ENCODE assay signal across 9 cellular contexts in genomic region chr14:76761849-76762616, GRCh38. TPM values are rescaled to one million over a fixed set of nuclear protein-coding genes. Genes with fewer than 3 reads are reported as not detected.
A peak's percentile ranks its signal among the peaks of the same experiment; 100 is the strongest.
DNase-seq lines count a peak whose midpoint lies in the region; ATAC-seq and TF ChIP-seq lines count a peak whose summit lies in the region.
"Had no signal": no experiment of that assay in that cellular context is flagged by ENCODE, and none has a peak within 500 bp of the region (broad histone marks: within the 10 kb centered on the region; RNA-seq: fewer than 3 reads in every experiment).

No MANE protein-coding gene starts in this region.

- H3K27me3 Mint-ChIP-seq in T-cell (peaks cover 21 to 29% of the 10 kb centered on the region in 2 donors), osteocyte (ENCODE audit: unreplicated experiment) (peaks cover 3% of the 10 kb centered on the region)

- H3K36me3 Mint-ChIP-seq in T-cell (no peaks in the 10 kb centered on the region), osteocyte (ENCODE audit: unreplicated experiment) (peaks cover 3% of the 10 kb centered on the region)

- ATAC-seq in GM21717 (IDR thresholded peaks at IDR 0.05; ENCODE audit: unreplicated experiment): peak; percentile 44
- peak; percentile 68 to 73 (median 72) for ATAC-seq in T-cell (replicated peaks in 1 of 4)

- DNase-seq in T-cell (peak in 4 of 34 experiments; percentile 6 to 18 (median 12)), foreskin fibroblast (no peak), osteocyte (ENCODE audit: extremely low spot score, unreplicated experiment) (peak; percentile 81), T1000 (lab: John Stamatoyannopoulos, UW) (no peak), cortex of kidney (lab: John Stamatoyannopoulos, UW) (no peak), GM10248 (ENCODE audit: extremely low spot score) (no peak)

- peak overlapping the region; percentile 34 for H3K27ac ChIP-seq in C4-2B
- H3K27ac ChIP-seq: neutrophil had no signal

- TF ChIP-seq CTCF in C4-2B (conservative IDR thresholded peaks at IDR 0.05) (no peak), foreskin fibroblast (IDR thresholded peaks at IDR 0.05; ENCODE audit: low read depth, low read length) (no peak), osteocyte (IDR thresholded peaks at IDR 0.05) (no peak), GM10248 (IDR thresholded peaks at IDR 0.05; ENCODE audit: control extremely low read depth, extremely low read depth, low read depth, missing control alignments) (no peak)

- H3K4me1 Mint-ChIP-seq in T-cell (peaks cover 19 to 32% (median 28%) of the 10 kb centered on the region in 3 donors), osteocyte (ENCODE audit: unreplicated experiment) (peaks cover 23% of the 10 kb centered on the region)

- no peak overlapping the region for H3K27ac Mint-ChIP-seq in T-cell
- no peak overlapping the region for H3K27ac Mint-ChIP-seq in osteocyte (ENCODE audit: unreplicated experiment)

- peak overlapping the region; percentile 70 to 76 for H3K4me3 ChIP-seq in foreskin fibroblast (ENCODE audit: low read depth in 1 of 2, low read length in 2 of 2)

- CTCF ChIA-PET in T-cell (lab: Charles Lee): no interaction called here
- CTCF ChIA-PET in GM10248 (lab: Yijun Ruan, JAX): interaction anchor here (1.3 kb wide), 1 partner anchor 52 kb away, joined by 4 read pairs; no protein-coding TSS in a partner anchor

- H3K9me3 Mint-ChIP-seq in T-cell (no peaks in the 10 kb centered on the region), osteocyte (ENCODE audit: unreplicated experiment) (no peaks in the 10 kb centered on the region)

- POLR2A ChIA-PET in T-cell (lab: Charles Lee) (interaction anchor here in 1 of 2 donors (0.6 kb wide), 1 partner anchor 338 kb away, joined by 3 read pairs; no protein-coding TSS in a partner anchor), GM10248 (lab: Yijun Ruan, JAX) (no interaction called here)

- peak overlapping the region; percentile 77 to 85 (median 84) for H3K4me3 Mint-ChIP-seq in T-cell
- peak overlapping the region; percentile 80 for H3K4me3 Mint-ChIP-seq in osteocyte (ENCODE audit: unreplicated experiment)

RNA-seq across cellular contexts. Expression of gene VASH1, which starts 0.8 kb away (rescaled TPM):
- 10 to 100 TPM in 3 of 5 donors, 1 to 10 TPM in 2; 3.8 to 14.9 (median 10.3) TPM for total RNA-seq in T-cell
- 18.9 and 19.5 TPM in 2 replicates for total RNA-seq in osteocyte

RNA-seq across cellular contexts. Expression of gene ANGEL1, which starts 50.6 kb away (rescaled TPM):
- total RNA-seq in T-cell (10 to 100 TPM; 15.4 to 33.7 (median 28.3) TPM), osteocyte (18.7 and 19.7 TPM in 2 replicates)
